Comparison of ENCODE assay signal across 14 cellular contexts in genomic region chr11:134071766-134072403, GRCh38. TPM values are rescaled to one million over a fixed set of nuclear protein-coding genes. Genes with fewer than 3 reads are reported as not detected.
DNase-seq lines count a peak whose midpoint lies in the region; ATAC-seq and TF ChIP-seq lines count a peak whose summit lies in the region.
"Had no signal": no experiment of that assay in that cellular context is flagged by ENCODE, and none has a peak within 500 bp of the region (broad histone marks: within the 10 kb centered on the region; RNA-seq: fewer than 3 reads in every experiment).

No MANE protein-coding gene starts in this region.

- H3K4me3 ChIP-seq in osteoblast (ENCODE audit: insufficient read depth, low read length), result no peak overlapping the region
- H3K4me3 ChIP-seq in coronary artery, result no peak overlapping the region

- no peaks in the 10 kb centered on the region for H3K27me3 ChIP-seq in osteoblast (ENCODE audit: insufficient read depth, low read length)
- peaks cover 57% of the 10 kb centered on the region for H3K27me3 ChIP-seq in foreskin keratinocyte

- H3K9me3 Mint-ChIP-seq in brain, result peaks cover 0 to 4% (median 0%) of the 10 kb centered on the region in 5 experiments
- H3K9me3 Mint-ChIP-seq: activated B cell treated with CpG ODN at 0.5 μM for 24 hours had no signal

- H4K20me1 ChIP-seq in osteoblast (ENCODE audit: insufficient read depth, low read length), result no peaks in the 10 kb centered on the region

- no peak for TF ChIP-seq CTCF in brain (conservative IDR thresholded peaks at IDR 0.05)
- peak; percentile 12 for TF ChIP-seq CTCF in osteoblast (IDR thresholded peaks at IDR 0.05; ENCODE audit: extremely low read depth, low read depth, low read length)
- TF ChIP-seq CTCF in coronary artery (IDR thresholded peaks at IDR 0.05), result no peak
- TF ChIP-seq CTCF in foreskin keratinocyte (conservative IDR thresholded peaks at IDR 0.05), result no peak

- H3K4me2 ChIP-seq in osteoblast (ENCODE audit: insufficient read depth, low read length), result no peak overlapping the region

- no peaks in the 10 kb centered on the region for H3K9me3 ChIP-seq in osteoblast (ENCODE audit: low read depth, low read length)

- H3K79me2 ChIP-seq in osteoblast (ENCODE audit: insufficient read depth, low read length), result peaks cover 11% of the 10 kb centered on the region

- no peaks in the 10 kb centered on the region for H3K36me3 ChIP-seq in osteoblast (ENCODE audit: insufficient read depth, low read length)

- peaks cover 17% of the 10 kb centered on the region for H3K36me3 Mint-ChIP-seq in brain

- H3K27ac ChIP-seq in osteoblast (ENCODE audit: low read depth, low read length) (no peak overlapping the region), coronary artery (no peak overlapping the region), foreskin keratinocyte (no peak overlapping the region)

- H3K4me3 Mint-ChIP-seq in brain, result peak overlapping the region; percentile 55 to 95 (median 87)

- ATAC-seq in foreskin keratinocyte (no peak), GM19397 (IDR thresholded peaks at IDR 0.05; ENCODE audit: unreplicated experiment) (no peak)

- H3K27ac Mint-ChIP-seq in brain, result peak overlapping the region in 3 of 5 experiments; percentile 17 to 98 (median 94)

- H3K27me3 Mint-ChIP-seq in brain, result peaks cover 14% of the 10 kb centered on the region
- H3K27me3 Mint-ChIP-seq: activated B cell treated with CpG ODN at 0.5 μM for 24 hours had no signal

- no peak overlapping the region for H2AFZ ChIP-seq in osteoblast (ENCODE audit: low read length)

- peak; percentile 17 for DNase-seq in EL
- DNase-seq in NCI-H1436 (lab: John Stamatoyannopoulos, UW), result peak; percentile 54
- no peak for DNase-seq in osteoblast (ENCODE audit: insufficient read length, low spot score, missing footprints)
- no peak for DNase-seq in coronary artery (ENCODE audit: low spot score)
- DNase-seq in foreskin keratinocyte, result no peak
- no peak for DNase-seq in GM19240 (ENCODE audit: insufficient read length, low spot score)
- DNase-seq: activated B cell treated with CpG ODN at 0.5 μM for 24 hours, Caco-2, midbrain, NCI-H226, retina, Right ventricle myocardium superior had no signal

- H3K4me1 Mint-ChIP-seq in brain, result peaks cover 85% of the 10 kb centered on the region

- peaks cover 9% of the 10 kb centered on the region for H3K4me1 ChIP-seq in osteoblast (ENCODE audit: insufficient read depth, low read length)
- no peaks in the 10 kb centered on the region for H3K4me1 ChIP-seq in foreskin keratinocyte
- H3K4me1 ChIP-seq: Caco-2 had no signal

RNA-seq across cellular contexts. Expression of gene JAM3, which starts 3.0 kb away (rescaled TPM):
- 125 TPM for polyA plus RNA-seq in brain (ENCODE audit: insufficient read depth, low read depth, low replicate concordance)
- total RNA-seq in osteoblast, result 56.3 and 57.5 TPM in 2 replicates
- total RNA-seq in foreskin keratinocyte, result 1.9 and 6.3 TPM in 2 replicates
- 0.85 and 2.7 TPM in 2 replicates for polyA plus RNA-seq in foreskin keratinocyte

Comparison
In these comparisons a context has a peak if more than half of its experiments do, and no peak if none do; other contexts are left out.
1. DNase-seq: peak in EL (single experiment) and NCI-H1436 (single experiment); none in osteoblast (single experiment), coronary artery (single experiment), foreskin keratinocyte (0 of 2) and GM19240 (single experiment).